15 cellular contexts compared by ENCODE assay signal in genomic region chr1:57341721-57342120, GRCh38.
A peak's percentile ranks its signal among the peaks of the same experiment; 100 is the strongest.
DNase-seq lines count a peak whose midpoint lies in the region; ATAC-seq and TF ChIP-seq lines count a peak whose summit lies in the region.
"Had no signal": no experiment of that assay in that cellular context is flagged by ENCODE, and none has a peak within 500 bp of the region (broad histone marks: within the 10 kb centered on the region; RNA-seq: fewer than 3 reads in every experiment).

No MANE protein-coding gene starts in this region.

- H3K36me3 Mint-ChIP-seq in nephron progenitor cell (ENCODE audit: low read depth) = no peaks in the 10 kb centered on the region
- H3K36me3 Mint-ChIP-seq: CD14-positive monocyte; CD8-positive, alpha-beta T cell had no signal

- H3K4me1 ChIP-seq in left lung = no peaks in the 10 kb centered on the region
- H3K4me1 ChIP-seq: Caco-2 had no signal

- TF ChIP-seq CTCF in nephron progenitor cell (IDR thresholded peaks at IDR 0.05) (no peak), brain microvascular endothelial cell (IDR thresholded peaks at IDR 0.05; ENCODE audit: low read depth, low read length, missing control alignments) (no peak), left lung (IDR thresholded peaks at IDR 0.05) (no peak)

- no peaks in the 10 kb centered on the region for H3K9me3 ChIP-seq in left lung
- H3K9me3 ChIP-seq: Caco-2 had no signal

- H3K27me3 Mint-ChIP-seq in nephron progenitor cell (ENCODE audit: low read depth, poor library complexity) = peaks cover 6% of the 10 kb centered on the region

- no peaks in the 10 kb centered on the region for H3K9me3 Mint-ChIP-seq in nephron progenitor cell
- H3K9me3 Mint-ChIP-seq: CD8-positive, alpha-beta T cell had no signal

- H3K4me3 ChIP-seq in brain microvascular endothelial cell (ENCODE audit: low read depth, low read length) (no peak overlapping the region), left lung (no peak overlapping the region)
- H3K4me3 ChIP-seq: GM12878, GM23248 had no signal

- H3K27ac ChIP-seq in brain microvascular endothelial cell = no peak overlapping the region
- no peak overlapping the region for H3K27ac ChIP-seq in left lung
- H3K27ac ChIP-seq: 22Rv1, GM23248 had no signal

- H3K36me3 ChIP-seq in brain microvascular endothelial cell (replicated peaks) (no peaks in the 10 kb centered on the region), left lung (no peaks in the 10 kb centered on the region)

- ATAC-seq in HG03139 (IDR thresholded peaks at IDR 0.05; ENCODE audit: unreplicated experiment) (no peak), left lung (no peak)
- ATAC-seq: CD8-positive, alpha-beta T cell; GM12878; HCT116 had no signal

- intact Hi-C loops in left lung (cut with DNase I) = no loop called here

- no peaks in the 10 kb centered on the region for H3K27me3 ChIP-seq in brain microvascular endothelial cell (replicated peaks)
- H3K27me3 ChIP-seq in left lung = no peaks in the 10 kb centered on the region

- H3K4me3 Mint-ChIP-seq in nephron progenitor cell = no peak overlapping the region
- H3K4me3 Mint-ChIP-seq: CD14-positive monocyte; CD8-positive, alpha-beta T cell had no signal

- DNase-seq in DMS 273 (lab: John Stamatoyannopoulos, UW; ENCODE audit: unreplicated experiment) (peak; percentile 50), DMS 273 treated with DMSO at 0.1 percent for 48 hours (lab: John Stamatoyannopoulos, UW) (no peak), NCI-H2171 (lab: John Stamatoyannopoulos, UW) (peak; percentile 76), NCI-H82 treated with DMSO at 0.1 percent for 48 hours (lab: John Stamatoyannopoulos, UW; ENCODE audit: unreplicated experiment) (peak; percentile 49), nephron progenitor cell (no peak), brain microvascular endothelial cell (no peak), left lung (no peak)
- DNase-seq: Caco-2; CD8-positive, alpha-beta T cell; GM23248 had no signal

- H3K27ac Mint-ChIP-seq in nephron progenitor cell = peak overlapping the region; percentile 61
- H3K27ac Mint-ChIP-seq: CD14-positive monocyte; CD8-positive, alpha-beta T cell had no signal

- in situ Hi-C loops in brain microvascular endothelial cell (cut with HindIII; ENCODE audit: low pct_ligation_motif_present, low sequenced_read_pairs) = no loop called here

- no peaks in the 10 kb centered on the region for H3K4me1 Mint-ChIP-seq in nephron progenitor cell
- H3K4me1 Mint-ChIP-seq: CD14-positive monocyte had no signal

Comparison
In these comparisons a context has a peak if more than half of its experiments do, and no peak if none do; other contexts are left out.
1. DNase-seq: peak in DMS 273 (single experiment), NCI-H2171 (single experiment) and NCI-H82 treated with DMSO at 0.1 percent for 48 hours (single experiment); none in DMS 273 treated with DMSO at 0.1 percent for 48 hours (single experiment), nephron progenitor cell (single experiment), brain microvascular endothelial cell (single experiment) and left lung (0 of 2).